Comparison of ENCODE assay signal across 8 cellular contexts in genomic region chr22:41197046-41197807, GRCh38. TPM values are rescaled to one million over a fixed set of nuclear protein-coding genes. Genes with fewer than 3 reads are reported as not detected.
DNase-seq lines count a peak whose midpoint lies in the region; ATAC-seq, FAIRE-seq and TF ChIP-seq lines count a peak whose summit lies in the region.

No MANE protein-coding gene starts in this region.

- FAIRE-seq in D721Med (lab: Jason Lieb, UNC), result no peak

- H3K4me3 ChIP-seq in RWPE2 (ENCODE audit: severe bottlenecking) (peak overlapping the region; percentile 85), foreskin fibroblast (ENCODE audit: low read depth in 1 of 2, low read length in 2 of 2) (peak overlapping the region; percentile 65 to 80), neural cell (ENCODE audit: low read length) (peak overlapping the region; percentile 95)

- TF ChIP-seq CTCF in D721Med (IDR thresholded peaks at IDR 0.05; ENCODE audit: insufficient read depth, missing control alignments) (peak; percentile 24), RWPE2 (IDR thresholded peaks at IDR 0.05; ENCODE audit: poor library complexity, severe bottlenecking) (peak; percentile 31), foreskin fibroblast (IDR thresholded peaks at IDR 0.05; ENCODE audit: low read depth, low read length) (no peak), neural cell (IDR thresholded peaks at IDR 0.05; ENCODE audit: poor library complexity, severe bottlenecking) (peak; percentile 52)

- no peaks in the 10 kb centered on the region for H3K79me2 ChIP-seq in neural cell (replicated peaks; ENCODE audit: insufficient read depth, low read length)

- in situ Hi-C loops in KBM-7 (cut with MboI; ENCODE audit: low pct_unique_long_range_greater_than_20kb, low sequenced_read_pairs), result no loop called here

- TF ChIP-seq RAD21 in neural cell (conservative IDR thresholded peaks at IDR 0.05), result peak; percentile 27

- ATAC-seq in GM21576 (IDR thresholded peaks at IDR 0.05; ENCODE audit: unreplicated experiment), result peak; percentile 57
- peak; percentile 81 for ATAC-seq in RWPE2 (ENCODE audit: low read depth)
- peak; percentile 94 for ATAC-seq in stimulated activated naive CD8-positive, alpha-beta T cell treated with anti-CD3 and anti-CD28 coated beads, Interleukin-15, amount 100 ng/mL, for 72 hours

- peak; percentile 70 for DNase-seq in D721Med (ENCODE audit: insufficient read length, low spot score)
- peak; percentile 36 for DNase-seq in KBM-7
- DNase-seq in RWPE2 (ENCODE audit: low spot score), result no peak
- DNase-seq in activated effector memory CD4-positive, alpha-beta T cell treated with Interleukin-2 at 50 U/mL for 16 hours, result peak; percentile 77
- DNase-seq in foreskin fibroblast, result peak; percentile 46 to 84
- DNase-seq in stimulated activated naive CD8-positive, alpha-beta T cell treated with anti-CD3 and anti-CD28 coated beads, Interleukin-15, amount 100 ng/mL, for 72 hours, result peak; percentile 69 to 70

- no peaks in the 10 kb centered on the region for H4K20me1 ChIP-seq in neural cell (ENCODE audit: insufficient read depth)

- TF ChIP-seq EP300 in neural cell (conservative IDR thresholded peaks at IDR 0.05; ENCODE audit: poor library complexity, severe bottlenecking), result no peak

- peak overlapping the region in 1 of 2 donors; percentile 96 for H3K27ac Mint-ChIP-seq in stimulated activated naive CD8-positive, alpha-beta T cell treated with anti-CD3 and anti-CD28 coated beads, Interleukin-15, amount 100 ng/mL, for 72 hours

- no peaks in the 10 kb centered on the region for H3K4me1 ChIP-seq in RWPE2 (ENCODE audit: insufficient read depth, poor library complexity, severe bottlenecking)

- H3K27me3 Mint-ChIP-seq in stimulated activated naive CD8-positive, alpha-beta T cell treated with anti-CD3 and anti-CD28 coated beads, Interleukin-15, amount 100 ng/mL, for 72 hours, result peaks cover 9% of the 10 kb centered on the region

- no peaks in the 10 kb centered on the region for H3K9me3 Mint-ChIP-seq in stimulated activated naive CD8-positive, alpha-beta T cell treated with anti-CD3 and anti-CD28 coated beads, Interleukin-15, amount 100 ng/mL, for 72 hours

- H3K4me3 Mint-ChIP-seq in stimulated activated naive CD8-positive, alpha-beta T cell treated with anti-CD3 and anti-CD28 coated beads, Interleukin-15, amount 100 ng/mL, for 72 hours, result peak overlapping the region; percentile 85 to 91

- H3K4me1 Mint-ChIP-seq in stimulated activated naive CD8-positive, alpha-beta T cell treated with anti-CD3 and anti-CD28 coated beads, Interleukin-15, amount 100 ng/mL, for 72 hours, result peaks cover 11% of the 10 kb centered on the region

- H3K9me2 ChIP-seq in neural cell (ENCODE audit: insufficient read depth, low read length), result no peaks in the 10 kb centered on the region

- peak overlapping the region; percentile 60 for H3K9ac ChIP-seq in neural cell (ENCODE audit: low read length)

- peak overlapping the region; percentile 45 for H2AFZ ChIP-seq in neural cell (ENCODE audit: low read depth, low read length)

- H3K36me3 ChIP-seq in RWPE2 (ENCODE audit: low read depth) (no peaks in the 10 kb centered on the region), neural cell (ENCODE audit: insufficient read depth, low read length) (no peaks in the 10 kb centered on the region)

- H3K27me3 ChIP-seq in RWPE2 (ENCODE audit: insufficient read depth, poor library complexity, severe bottlenecking) (no peaks in the 10 kb centered on the region), neural cell (ENCODE audit: insufficient read depth, low read depth, low read length) (peaks cover 8% of the 10 kb centered on the region)

- H3K9me3 ChIP-seq in RWPE2 (ENCODE audit: severe bottlenecking), result no peaks in the 10 kb centered on the region
- H3K9me3 ChIP-seq in neural cell (ENCODE audit: low read length), result no peaks in the 10 kb centered on the region

- H3K27ac ChIP-seq in RWPE2 (ENCODE audit: poor library complexity, severe bottlenecking) (no peak overlapping the region), neural cell (ENCODE audit: low read length) (no peak overlapping the region)

- no peaks in the 10 kb centered on the region for H3F3A ChIP-seq in neural cell (ENCODE audit: insufficient read depth, low read length, poor library complexity, severe bottlenecking)

- H3K4me2 ChIP-seq in neural cell (ENCODE audit: low read length), result peak overlapping the region; percentile 99

TF ChIP-seq in neural cell, 6 proteins besides CTCF, POLR2A, EP300 and RAD21:
- TF ChIP-seq SMC3 (conservative IDR thresholded peaks at IDR 0.05; ENCODE audit: poor library complexity) (peak; percentile 17), REST (IDR thresholded peaks at IDR 0.05; ENCODE audit: borderline replicate concordance) (no peak), TAF1 (IDR thresholded peaks at IDR 0.05; ENCODE audit: low read depth) (no peak), EZH2 (IDR thresholded peaks at IDR 0.05; ENCODE audit: borderline replicate concordance, insufficient read depth, low read length, poor library complexity, severe bottlenecking) (no peak), POLR2AphosphoS5 (IDR thresholded peaks at IDR 0.05) (no peak), MXI1 (conservative IDR thresholded peaks at IDR 0.05; ENCODE audit: poor library complexity, severe bottlenecking) (peak; percentile 56)

RNA-seq across cellular contexts. Expression of gene L3MBTL2, which starts 7.9 kb away (rescaled TPM):
- polyA plus RNA-seq in neural cell, result 32.5 and 33.2 TPM in 2 replicates
- 27.4 and 28.2 TPM in 2 replicates for polyA minus RNA-seq in neural cell

RNA-seq across cellular contexts. Expression of gene CHADL, which starts 43.5 kb away (rescaled TPM):
- polyA plus RNA-seq in neural cell, result 0.22 TPM in 1 of 2 replicates, not detected in the other
- 0.24 and 0.69 TPM in 2 replicates for polyA minus RNA-seq in neural cell
